ENCODE assay signal across 16 cellular contexts in the genomic region with DNA sequence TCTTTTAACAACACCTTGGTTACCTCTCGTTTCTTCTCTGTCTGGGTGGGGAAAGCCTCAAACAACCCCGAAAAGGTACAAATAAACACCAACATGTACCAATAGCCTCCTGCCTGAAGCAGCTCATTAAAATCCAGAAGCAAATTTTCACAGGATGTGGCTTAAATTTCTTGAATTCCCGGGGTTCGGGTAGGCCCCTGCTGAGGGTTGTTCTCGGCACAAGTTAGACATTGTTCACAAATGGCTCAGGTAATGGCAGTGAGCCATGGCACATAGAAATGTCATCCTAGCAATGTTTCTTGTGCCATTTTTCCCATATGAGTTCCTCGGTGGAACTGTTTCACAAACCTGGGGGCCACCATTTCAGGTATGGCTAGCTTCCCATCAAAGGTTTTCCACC. TPM values are rescaled to one million over a fixed set of nuclear protein-coding genes. Genes with fewer than 3 reads are reported as not detected.
"Had no signal": no experiment of that assay in that cellular context is flagged by ENCODE, and none has a peak within 500 bp of the region (broad histone marks: within the 10 kb centered on the region; RNA-seq: fewer than 3 reads in every experiment).

No MANE protein-coding gene starts in this region.

- H3K27ac ChIP-seq: body of pancreas, prostate gland, sigmoid colon, upper lobe of left lung had no signal

- FAIRE-seq: islet of Langerhans had no signal

- H3K4me3 ChIP-seq: body of pancreas, prostate gland, sigmoid colon, upper lobe of left lung had no signal

- H3K36me3 ChIP-seq: prostate gland, sigmoid colon, upper lobe of left lung had no signal

- H3K4me1 ChIP-seq: prostate gland had no signal

- H3K27me3 ChIP-seq: body of pancreas, upper lobe of left lung had no signal

- DNase-seq: activated CD4-positive, alpha-beta T cell treated with anti-CD3 and anti-CD28 coated beads, Interleukin-2, amount 10 ng/mL, durations not matched to agents 24 days and 14 days; activated naive CD4-positive, alpha-beta T cell treated with anti-CD3 and anti-CD28 coated beads for 36 hours; activated T-cell treated with anti-CD3 and anti-CD28 coated beads for 4 hours; body of pancreas; erythroblast; nucleus accumbens; sigmoid colon; stimulated activated CD4-positive, alpha-beta T cell treated with anti-CD3 and anti-CD28 coated beads, Interleukin-2, amount 100 ng/mL, for 48 hours; stimulated activated naive CD4-positive, alpha-beta T cell treated with Interleukin-2 at 50 U/mL for 16 hours; upper lobe of left lung had no signal

- H3K9me3 ChIP-seq: prostate gland had no signal

RNA-seq across cellular contexts. Expression of a gene that starts 19.7 kb away (rescaled TPM):
- total RNA-seq: activated CD4-positive, alpha-beta T cell treated with anti-CD3 and anti-CD28 coated beads, Interleukin-2, amount 10 ng/mL, durations not matched to agents 24 days and 14 days; activated CD8-positive, alpha-beta memory T cell treated with anti-CD3 and anti-CD28 coated beads for 36 hours; activated naive CD4-positive, alpha-beta T cell treated with anti-CD3 and anti-CD28 coated beads for 36 hours; activated T-helper 17 cell treated with anti-CD3 and anti-CD28 coated beads, Interleukin-2, amount 50 U/mL, for 72 hours; glomerular endothelial cell; natural killer cell treated with Interleukin-12 subunit alpha and Interleukin-12 subunit beta and Interleukin-15 and Interleukin-18, amount 100 ng/mL, for 72 hours; sigmoid colon had no signal
